ENCODE assay signal across 18 cellular contexts in genomic region chr5:54639621-54640020, GRCh38.
DNase-seq lines count a peak whose midpoint lies in the region; TF ChIP-seq lines count a peak whose summit lies in the region.
"Had no signal": no experiment of that assay in that cellular context is flagged by ENCODE, and none has a peak within 500 bp of the region (broad histone marks: within the 10 kb centered on the region; RNA-seq: fewer than 3 reads in every experiment).

No MANE protein-coding gene starts in this region.

- H3K27ac ChIP-seq in WERI-Rb-1 (no peak overlapping the region), iPS DF 6.9 (ENCODE audit: low read length) (no peak overlapping the region)
- H3K27ac ChIP-seq: A549 had no signal

- TF ChIP-seq CTCF in WERI-Rb-1 (IDR thresholded peaks at IDR 0.05; ENCODE audit: low read depth, low read length), result no peak

- peak; percentile 19 for DNase-seq in NCI-H82 (lab: John Stamatoyannopoulos, UW)
- DNase-seq in NCI-H82 treated with DMSO at 0.1 percent for 48 hours (lab: John Stamatoyannopoulos, UW; ENCODE audit: unreplicated experiment), result no peak
- peak; percentile 60 for DNase-seq in WERI-Rb-1
- DNase-seq in iPS DF 6.9 (ENCODE audit: low read depth, low spot score), result peak; percentile 16
- no peak for DNase-seq in HT-29 (ENCODE audit: low spot score)
- no peak for DNase-seq in NCI-H1105 treated with DMSO at 0.1 percent for 48 hours (lab: John Stamatoyannopoulos, UW)
- no peak for DNase-seq in kidney glomerular epithelial cell (lab: John Stamatoyannopoulos, UW)
- DNase-seq: 8988T; ACHN; C1 segment of cervical spinal cord; Calu3; CD4-positive, alpha-beta memory T cell; COR-L47; DMS53; DMS79 treated with DMSO at 0.1 percent for 48 hours; GF-D8; H7 had no signal

- H3K4me3 ChIP-seq in WERI-Rb-1 (ENCODE audit: low read depth, low read length), result no peak overlapping the region
- no peak overlapping the region for H3K4me3 ChIP-seq in iPS DF 6.9 (ENCODE audit: low read length)
- H3K4me3 ChIP-seq: A549 had no signal

- H3K27me3 ChIP-seq in WERI-Rb-1 (ENCODE audit: insufficient read depth, low read depth, severe bottlenecking) (no peaks in the 10 kb centered on the region), iPS DF 6.9 (ENCODE audit: control insufficient read depth, insufficient read depth, low read length) (no peaks in the 10 kb centered on the region)

- H3K36me3 ChIP-seq in WERI-Rb-1, result no peaks in the 10 kb centered on the region
- H3K36me3 ChIP-seq in iPS DF 6.9 (ENCODE audit: control insufficient read depth, insufficient read depth, low read length), result no peaks in the 10 kb centered on the region

- H3K4me1 ChIP-seq in iPS DF 6.9 (ENCODE audit: control insufficient read depth, insufficient read depth, low read length), result no peaks in the 10 kb centered on the region
- H3K4me1 ChIP-seq: A549 had no signal

- WGBS in iPS DF 6.9 (ENCODE audit: insufficient coverage, insufficient read length), result no CpG with 5 or more reads among the region's 5 CpGs

- H3K9me3 ChIP-seq in WERI-Rb-1 (ENCODE audit: severe bottlenecking) (no peaks in the 10 kb centered on the region), iPS DF 6.9 (ENCODE audit: control insufficient read depth, insufficient read depth, low read length) (no peaks in the 10 kb centered on the region)
- H3K9me3 ChIP-seq: A549 had no signal

Comparison
In these comparisons a context has a peak if more than half of its experiments do, and no peak if none do; other contexts are left out.
1. DNase-seq: peak in NCI-H82 (single experiment), WERI-Rb-1 (single experiment) and iPS DF 6.9 (single experiment); none in NCI-H82 treated with DMSO at 0.1 percent for 48 hours (single experiment), HT-29 (single experiment), NCI-H1105 treated with DMSO at 0.1 percent for 48 hours (single experiment) and kidney glomerular epithelial cell (single experiment).